Comparison of ENCODE assay signal across 23 cellular contexts in the genomic region with DNA sequence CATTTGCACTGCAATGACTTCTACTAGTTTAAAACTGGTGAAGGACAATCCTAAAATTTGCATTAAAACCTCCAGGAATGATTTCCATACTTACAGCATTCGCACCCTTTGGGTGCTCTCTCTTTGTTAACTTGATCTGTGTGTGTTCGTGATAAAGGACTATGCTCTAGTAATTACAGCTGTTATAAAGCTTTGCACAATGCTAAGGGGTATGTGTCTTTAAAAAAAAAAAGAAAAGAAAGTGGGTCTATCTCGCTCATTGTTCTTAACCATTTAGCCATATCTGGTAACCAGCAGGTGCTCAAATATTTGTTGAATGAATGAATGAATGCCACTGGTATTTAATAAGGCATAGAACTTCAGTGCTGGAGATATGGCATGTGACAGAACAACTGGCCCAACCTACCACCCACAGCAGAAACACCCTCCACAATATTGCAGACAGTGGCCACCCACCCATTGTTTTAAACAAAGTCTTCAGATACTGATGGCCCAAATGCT.
"Had no signal": no experiment of that assay in that cellular context is flagged by ENCODE, and none has a peak within 500 bp of the region (broad histone marks: within the 10 kb centered on the region; RNA-seq: fewer than 3 reads in every experiment).

No MANE protein-coding gene starts in this region.

- DNase-seq: activated CD4-positive, alpha-beta T cell treated with anti-CD3 and anti-CD28 coated beads for 36 hours; activated CD4-positive, alpha-beta T cell treated with anti-CD3 and anti-CD28 coated beads, Interleukin-2, amount 50 U/mL, for 4 hours; activated CD8-positive, alpha-beta memory T cell treated with anti-CD3 and anti-CD28 coated beads for 24 hours; activated CD8-positive, alpha-beta memory T cell treated with anti-CD3 and anti-CD28 coated beads, Interleukin-2, amount 50 U/mL, for 48 hours; activated naive CD4-positive, alpha-beta T cell treated with Interleukin-2 at 50 U/mL for 16 hours; activated naive CD8-positive, alpha-beta T cell treated with anti-CD3 and anti-CD28 coated beads for 36 hours; activated T-cell treated with anti-CD3 and anti-CD28 coated beads, Interleukin-2, amount 50 U/mL, for 4 hours; effector memory CD4-positive, alpha-beta T cell; foreskin melanocyte; immature natural killer cell; lower lobe of right lung; mesendoderm; mucosa of descending colon; nephron progenitor cell; nucleus accumbens; posterior cingulate gyrus; stimulated activated CD4-positive, alpha-beta T cell treated with anti-CD3 and anti-CD28 coated beads, Interleukin-15, amount 100 ng/mL, for 24 hours; stomach had no signal

- ATAC-seq: activated CD4-positive, alpha-beta T cell treated with anti-CD3 and anti-CD28 coated beads for 36 hours; activated T-cell treated with anti-CD3 and anti-CD28 coated beads, Interleukin-2, amount 50 U/mL, for 4 hours; esophagus mucosa; left lobe of liver; lower lobe of right lung; mucosa of descending colon; sciatic nerve; stimulated activated memory B cell treated with anti-CD40 and anti-IgM and Interleukin-4, amounts not matched to agents 10 μg/mL and 1 μg/mL and 100 μg/mL, for 72 hours; WTC11 had no signal
